In the genomic region with DNA sequence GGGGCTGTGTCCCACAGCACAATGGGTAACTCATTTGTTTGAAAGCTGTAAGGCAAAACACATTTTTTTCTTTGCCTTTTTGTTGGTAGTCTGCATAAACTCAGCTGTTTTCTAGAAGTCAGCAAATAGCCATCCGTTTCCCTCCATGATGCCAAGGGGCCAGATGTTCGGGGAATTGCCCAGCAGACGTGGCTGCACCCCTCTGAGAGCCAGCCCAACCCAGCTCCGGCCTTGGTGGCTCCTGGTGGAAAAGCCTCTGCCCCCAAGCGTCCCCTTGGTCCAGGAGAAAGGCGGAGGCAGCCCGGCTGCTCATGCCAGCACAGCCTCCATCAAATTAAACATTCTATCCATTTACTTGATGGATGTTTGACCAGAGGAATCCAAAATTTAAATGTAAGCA, we compare ENCODE assay signal across 30 cellular contexts. TPM values are rescaled to one million over a fixed set of nuclear protein-coding genes. Genes with fewer than 3 reads are reported as not detected.
DNase-seq lines count a peak whose midpoint lies in the region; ATAC-seq and TF ChIP-seq lines count a peak whose summit lies in the region.
"Had no signal": no experiment of that assay in that cellular context is flagged by ENCODE, and none has a peak within 500 bp of the region (broad histone marks: within the 10 kb centered on the region; RNA-seq: fewer than 3 reads in every experiment).

No MANE protein-coding gene starts in this region.

- in situ Hi-C loops in transverse colon (cut with MboI; ENCODE audit: low pct_ligation_motif_present in 1 of 4, low pct_unique_long_range_greater_than_20kb in 1 of 4, low sequenced_read_pairs in 3 of 4) = no loop called here

- no peak overlapping the region for H3K4me2 ChIP-seq in neural progenitor cell
- H3K4me2 ChIP-seq: A549 had no signal

- H3K27ac ChIP-seq in right atrium auricular region = no peak overlapping the region
- no peak overlapping the region for H3K27ac ChIP-seq in neural progenitor cell
- no peak overlapping the region for H3K27ac ChIP-seq in transverse colon
- H3K27ac ChIP-seq: A549, epithelial cell of prostate, Peyer's patch, SJCRH30, VCaP had no signal

- WGBS in transverse colon (ENCODE audit: low coverage in 1 of 2), 2 donors = 77 to 92% methylated on average over 2 to 7 of the region's 7 CpGs

- no peak for ATAC-seq in Right ventricle myocardium inferior
- ATAC-seq in left cardiac atrium = no peak
- no peak for ATAC-seq in activated CD8-positive, alpha-beta T cell treated with anti-CD3 and anti-CD28 coated beads, Interleukin-2, amount 10 ng/mL, durations not matched to agents 7 days and 5 days
- ATAC-seq: A549; activated naive CD8-positive, alpha-beta T cell treated with anti-CD3 and anti-CD28 coated beads, Interleukin-2, amount 50 U/mL, for 24 hours; CD8-positive, alpha-beta T cell; naive thymus-derived CD4-positive, alpha-beta T cell; stimulated activated naive B cell treated with anti-CD40 and anti-IgM and Interleukin-4, amounts not matched to agents 10 μg/mL and 1 μg/mL and 100 μg/mL, for 72 hours had no signal

- H3K27me3 ChIP-seq in right atrium auricular region = no peaks in the 10 kb centered on the region
- peaks cover 61% of the 10 kb centered on the region for H3K27me3 ChIP-seq in neural progenitor cell
- peaks cover 73% of the 10 kb centered on the region for H3K27me3 ChIP-seq in transverse colon
- H3K27me3 ChIP-seq: Peyer's patch, SJCRH30 had no signal

- peaks cover 67% of the 10 kb centered on the region for H3K4me1 Mint-ChIP-seq in neural progenitor cell
- peaks cover 9% of the 10 kb centered on the region for H3K4me1 Mint-ChIP-seq in activated CD8-positive, alpha-beta T cell treated with anti-CD3 and anti-CD28 coated beads, Interleukin-2, amount 10 ng/mL, durations not matched to agents 7 days and 5 days (ENCODE audit: low read depth)
- peaks cover 4% of the 10 kb centered on the region for H3K4me1 Mint-ChIP-seq in T-helper 2 cell treated with Interferon-gamma antibody and Interleukin-4, amounts not matched to agents 5 μg/mL and 100 μg/mL, for 36 hours (ENCODE audit: low read depth)

- H2AFZ ChIP-seq in neural progenitor cell (replicated peaks) = no peak overlapping the region

- peak overlapping the region; percentile 93 for H3K27ac Mint-ChIP-seq in neural progenitor cell
- H3K27ac Mint-ChIP-seq in activated CD8-positive, alpha-beta T cell treated with anti-CD3 and anti-CD28 coated beads, Interleukin-2, amount 10 ng/mL, durations not matched to agents 7 days and 5 days = no peak overlapping the region
- H3K27ac Mint-ChIP-seq in T-helper 2 cell treated with Interferon-gamma antibody and Interleukin-4, amounts not matched to agents 5 μg/mL and 100 μg/mL, for 36 hours = no peak overlapping the region
- H3K27ac Mint-ChIP-seq: activated CD4-positive, alpha-beta T cell treated with anti-CD3 and anti-CD28 coated beads, Interleukin-2, amount 10 ng/mL, durations not matched to agents 24 days and 14 days; activated naive CD8-positive, alpha-beta T cell treated with anti-CD3 and anti-CD28 coated beads, Interleukin-2, amount 50 U/mL, for 24 hours; CD8-positive, alpha-beta T cell; HFFc6; naive thymus-derived CD4-positive, alpha-beta T cell had no signal

- no peaks in the 10 kb centered on the region for H3K36me3 ChIP-seq in right atrium auricular region
- no peaks in the 10 kb centered on the region for H3K36me3 ChIP-seq in neural progenitor cell
- H3K36me3 ChIP-seq in transverse colon = no peaks in the 10 kb centered on the region
- H3K36me3 ChIP-seq: Peyer's patch, SJCRH30 had no signal

- CTCF ChIA-PET in activated CD8-positive, alpha-beta T cell treated with anti-CD3 and anti-CD28 coated beads, Interleukin-2, amount 10 ng/mL, durations not matched to agents 7 days and 5 days (lab: Charles Lee) = interaction anchor here (1.3 to 1.6 kb wide), 2 partner anchors 101 to 121 kb away, joined by 3 read pairs; no protein-coding TSS in a partner anchor

- TF ChIP-seq CTCF in right atrium auricular region (IDR thresholded peaks at IDR 0.05) = no peak
- no peak for TF ChIP-seq CTCF in neural progenitor cell (IDR thresholded peaks at IDR 0.05)
- TF ChIP-seq CTCF in transverse colon (IDR thresholded peaks at IDR 0.05) = no peak

- no peak for TF ChIP-seq POLR2A in transverse colon (IDR thresholded peaks at IDR 0.05)

- peaks cover 7% of the 10 kb centered on the region for H3K9me3 Mint-ChIP-seq in neural progenitor cell
- no peaks in the 10 kb centered on the region for H3K9me3 Mint-ChIP-seq in activated CD8-positive, alpha-beta T cell treated with anti-CD3 and anti-CD28 coated beads, Interleukin-2, amount 10 ng/mL, durations not matched to agents 7 days and 5 days (ENCODE audit: insufficient read depth)
- no peaks in the 10 kb centered on the region for H3K9me3 Mint-ChIP-seq in T-helper 2 cell treated with Interferon-gamma antibody and Interleukin-4, amounts not matched to agents 5 μg/mL and 100 μg/mL, for 36 hours
- H3K9me3 Mint-ChIP-seq: activated CD4-positive, alpha-beta T cell treated with anti-CD3 and anti-CD28 coated beads, Interleukin-2, amount 10 ng/mL, durations not matched to agents 24 days and 14 days; activated naive CD8-positive, alpha-beta T cell treated with anti-CD3 and anti-CD28 coated beads, Interleukin-2, amount 50 U/mL, for 24 hours; CD8-positive, alpha-beta T cell; HFFc6; stimulated activated naive B cell treated with anti-CD40 and anti-IgM and Interleukin-4, amounts not matched to agents 10 μg/mL and 1 μg/mL and 100 μg/mL, for 72 hours had no signal

- H3K4me1 ChIP-seq in right atrium auricular region (peaks cover 0 to 28% of the 10 kb centered on the region in 2 donors), neural progenitor cell (peaks cover 32% of the 10 kb centered on the region), transverse colon (peaks cover 0 to 22% (median 15%) of the 10 kb centered on the region in 4 donors)

- peak; percentile 30 for DNase-seq in Right ventricle myocardium inferior (ENCODE audit: missing footprints)
- no peak for DNase-seq in right atrium auricular region (ENCODE audit: low spot score)
- peak; percentile 17 for DNase-seq in left cardiac atrium
- no peak for DNase-seq in neural progenitor cell (ENCODE audit: low spot score)
- no peak for DNase-seq in activated CD8-positive, alpha-beta T cell treated with anti-CD3 and anti-CD28 coated beads, Interleukin-2, amount 10 ng/mL, durations not matched to agents 7 days and 5 days
- no peak for DNase-seq in EL
- DNase-seq in transverse colon = no peak
- DNase-seq in T-helper 2 cell treated with Interferon-gamma antibody and Interleukin-4, amounts not matched to agents 5 μg/mL and 100 μg/mL, for 36 hours (ENCODE audit: low spot score) = no peak
- DNase-seq: activated CD4-positive, alpha-beta T cell treated with anti-CD3 and anti-CD28 coated beads, Interleukin-2, amount 10 ng/mL, durations not matched to agents 24 days and 14 days; activated gamma-delta T cell treated with Interleukin-2 at 50 U/mL for 16 hours; activated naive CD8-positive, alpha-beta T cell treated with anti-CD3 and anti-CD28 coated beads, Interleukin-2, amount 50 U/mL, for 24 hours; activated T-cell treated with anti-CD3 and anti-CD28 coated beads, Interleukin-2, amount 50 U/mL, for 48 hours; AML-193; CD8-positive, alpha-beta T cell; cortex of kidney; DMS153; effector memory CD4-positive, alpha-beta T cell; HFFc6; midbrain; naive thymus-derived CD4-positive, alpha-beta T cell; NCI-H1048; occipital lobe; SJCRH30; stimulated activated naive B cell treated with anti-CD40 and anti-IgM and Interleukin-4, amounts not matched to agents 10 μg/mL and 1 μg/mL and 100 μg/mL, for 72 hours; SW 1271; T-helper 9 cell had no signal

- H3K79me2 ChIP-seq in neural progenitor cell (ENCODE audit: low read depth) = no peaks in the 10 kb centered on the region

- H3K9me3 ChIP-seq in right atrium auricular region = no peaks in the 10 kb centered on the region
- H3K9me3 ChIP-seq in neural progenitor cell (ENCODE audit: low read depth) = no peaks in the 10 kb centered on the region
- H3K9me3 ChIP-seq in transverse colon = no peaks in the 10 kb centered on the region
- H3K9me3 ChIP-seq: A549, Peyer's patch, SJCRH30 had no signal

- no peaks in the 10 kb centered on the region for H4K20me1 ChIP-seq in neural progenitor cell (ENCODE audit: low read depth)

- H3K27me3 Mint-ChIP-seq in neural progenitor cell (ENCODE audit: insufficient read depth, low read depth) = peaks cover 22% of the 10 kb centered on the region
- H3K27me3 Mint-ChIP-seq in activated CD8-positive, alpha-beta T cell treated with anti-CD3 and anti-CD28 coated beads, Interleukin-2, amount 10 ng/mL, durations not matched to agents 7 days and 5 days (ENCODE audit: low read depth) = peaks cover 20% of the 10 kb centered on the region
- peaks cover 41% of the 10 kb centered on the region for H3K27me3 Mint-ChIP-seq in T-helper 2 cell treated with Interferon-gamma antibody and Interleukin-4, amounts not matched to agents 5 μg/mL and 100 μg/mL, for 36 hours (ENCODE audit: low read depth)

- H3K4me3 ChIP-seq in right atrium auricular region (no peak overlapping the region), neural progenitor cell (no peak overlapping the region), transverse colon (no peak overlapping the region)
- H3K4me3 ChIP-seq: A549, Peyer's patch, SJCRH30 had no signal

- H3F3A ChIP-seq in neural progenitor cell (ENCODE audit: low read depth) = peaks cover 40% of the 10 kb centered on the region

- POLR2A ChIA-PET in activated CD8-positive, alpha-beta T cell treated with anti-CD3 and anti-CD28 coated beads, Interleukin-2, amount 10 ng/mL, durations not matched to agents 7 days and 5 days (lab: Charles Lee) = no interaction called here

- intact Hi-C loops in Right ventricle myocardium inferior (cut with DNase I) = loop anchor here (10.0 kb wide), 1 partner anchor 51 kb away; no protein-coding TSS in a partner anchor
- intact Hi-C loops in left cardiac atrium (cut with DNase I) = no loop called here
- intact Hi-C loops in transverse colon (cut with DNase I; ENCODE audit: low total_unique reads) = no loop called here

- no peaks in the 10 kb centered on the region for H3K36me3 Mint-ChIP-seq in neural progenitor cell
- H3K36me3 Mint-ChIP-seq in activated CD8-positive, alpha-beta T cell treated with anti-CD3 and anti-CD28 coated beads, Interleukin-2, amount 10 ng/mL, durations not matched to agents 7 days and 5 days (ENCODE audit: low read depth) = no peaks in the 10 kb centered on the region
- no peaks in the 10 kb centered on the region for H3K36me3 Mint-ChIP-seq in T-helper 2 cell treated with Interferon-gamma antibody and Interleukin-4, amounts not matched to agents 5 μg/mL and 100 μg/mL, for 36 hours (ENCODE audit: low read depth)
- H3K36me3 Mint-ChIP-seq: CD8-positive, alpha-beta T cell; stimulated activated naive B cell treated with anti-CD40 and anti-IgM and Interleukin-4, amounts not matched to agents 10 μg/mL and 1 μg/mL and 100 μg/mL, for 72 hours had no signal

- TF ChIP-seq EP300 in transverse colon (IDR thresholded peaks at IDR 0.05; ENCODE audit: low read depth) = no peak

- H3K9ac ChIP-seq in neural progenitor cell = no peak overlapping the region

- H3K4me3 Mint-ChIP-seq in neural progenitor cell = peak overlapping the region; percentile 55
- H3K4me3 Mint-ChIP-seq in activated CD8-positive, alpha-beta T cell treated with anti-CD3 and anti-CD28 coated beads, Interleukin-2, amount 10 ng/mL, durations not matched to agents 7 days and 5 days = no peak overlapping the region
- H3K4me3 Mint-ChIP-seq in T-helper 2 cell treated with Interferon-gamma antibody and Interleukin-4, amounts not matched to agents 5 μg/mL and 100 μg/mL, for 36 hours = no peak overlapping the region
- H3K4me3 Mint-ChIP-seq: activated CD4-positive, alpha-beta T cell treated with anti-CD3 and anti-CD28 coated beads, Interleukin-2, amount 10 ng/mL, durations not matched to agents 24 days and 14 days; activated naive CD8-positive, alpha-beta T cell treated with anti-CD3 and anti-CD28 coated beads, Interleukin-2, amount 50 U/mL, for 24 hours; CD8-positive, alpha-beta T cell; HFFc6; stimulated activated naive B cell treated with anti-CD40 and anti-IgM and Interleukin-4, amounts not matched to agents 10 μg/mL and 1 μg/mL and 100 μg/mL, for 72 hours had no signal

RNA-seq across cellular contexts. Expression of a gene that starts 58.3 kb away (rescaled TPM):
- 15.1 TPM for total RNA-seq in Right ventricle myocardium inferior
- 10 to 100 TPM in 1 of 2 donors, 1 to 10 TPM in 1; 7.5 to 10.5 TPM for total RNA-seq in right atrium auricular region
- 10 to 100 TPM; 20.6 to 21.7 TPM for total RNA-seq in left cardiac atrium
- 5.1 and 8.4 TPM in 2 replicates for total RNA-seq in neural progenitor cell (ENCODE audit: low replicate concordance)
- 10 to 100 TPM; 52.9 to 66.2 TPM for total RNA-seq in activated CD8-positive, alpha-beta T cell treated with anti-CD3 and anti-CD28 coated beads, Interleukin-2, amount 10 ng/mL, durations not matched to agents 7 days and 5 days
- total RNA-seq in transverse colon = 10 to 100 TPM in 3 of 4 donors, 1 to 10 TPM in 1; 6.8 to 32.2 (median 17.3) TPM

Comparison
In these comparisons a context has a peak if more than half of its experiments do, and no peak if none do; other contexts are left out.
1. DNase-seq: peak in Right ventricle myocardium inferior (single experiment) and left cardiac atrium (single experiment); none in right atrium auricular region (single experiment), neural progenitor cell (single experiment), activated CD8-positive, alpha-beta T cell treated with anti-CD3 and anti-CD28 coated beads, Interleukin-2, amount 10 ng/mL, durations not matched to agents 7 days and 5 days (single experiment), EL (single experiment), transverse colon (single experiment) and T-helper 2 cell treated with Interferon-gamma antibody and Interleukin-4, amounts not matched to agents 5 μg/mL and 100 μg/mL, for 36 hours (single experiment).